8 cellular contexts compared by ENCODE assay signal in the genomic region with DNA sequence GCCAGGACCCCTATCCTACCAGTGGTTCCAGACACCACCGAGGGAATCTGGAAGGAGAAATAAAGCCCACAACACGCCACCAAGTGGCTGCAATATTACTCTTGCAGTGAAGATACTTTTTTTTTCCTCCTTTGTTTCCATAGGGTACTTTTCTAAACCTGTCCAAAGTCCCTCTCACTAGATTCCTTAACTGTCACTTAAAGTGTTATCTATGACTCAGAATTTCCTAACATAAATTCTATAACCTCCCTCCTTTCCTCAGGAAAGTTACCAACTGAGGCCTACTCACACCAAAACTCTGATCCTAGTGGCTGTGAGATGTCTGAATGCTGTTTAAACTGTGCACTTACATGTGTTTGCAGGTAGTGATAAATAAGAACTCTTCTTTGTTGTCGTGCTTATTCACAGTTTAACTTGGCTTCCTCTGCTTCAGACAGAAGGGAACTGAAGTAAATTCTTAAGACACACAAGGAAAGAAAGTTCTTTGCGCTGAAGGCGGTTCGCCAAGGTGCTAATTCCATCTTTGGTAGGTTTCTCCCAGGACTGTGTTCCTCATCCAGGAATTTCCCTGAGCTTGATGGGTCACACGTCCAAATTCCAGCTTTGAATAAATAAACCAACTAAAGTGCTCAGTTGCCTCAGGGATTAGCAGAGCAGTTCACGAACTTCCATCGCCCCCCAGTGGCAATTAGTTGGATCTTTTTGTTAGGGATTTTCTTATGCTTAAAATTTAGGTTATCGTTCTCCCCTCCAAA. TPM values are rescaled to one million over a fixed set of nuclear protein-coding genes. Genes with fewer than 3 reads are reported as not detected.
DNase-seq lines count a peak whose midpoint lies in the region; ATAC-seq and TF ChIP-seq lines count a peak whose summit lies in the region.

No MANE protein-coding gene starts in this region.

- H3K4me1 ChIP-seq in uterus: no peaks in the 10 kb centered on the region

- no peak for TF ChIP-seq POLR2A in uterus (IDR thresholded peaks at IDR 0.05)

- intact Hi-C loops in uterus (cut with DNase I; ENCODE audit: low total_unique reads): loop anchor here (10.0 kb wide), 2 partner anchors 476 to 906 kb away; partner anchors contain the start of gene MID1

- no peak overlapping the region for H3K4me3 ChIP-seq in uterus

- TF ChIP-seq CTCF in uterus (IDR thresholded peaks at IDR 0.05): peak; percentile 36 to 55 (median 41)

- ATAC-seq in HG02678 (IDR thresholded peaks at IDR 0.05; ENCODE audit: unreplicated experiment): no peak
- no peak for ATAC-seq in HG03571 (IDR thresholded peaks at IDR 0.05; ENCODE audit: unreplicated experiment)

- H3K27me3 ChIP-seq in uterus: no peaks in the 10 kb centered on the region

- DNase-seq in GM03348 (ENCODE audit: low spot score) (peak; percentile 61), MV-4-11 (lab: John Stamatoyannopoulos, UW) (peak; percentile 0), astrocyte of the hippocampus (ENCODE audit: low read depth, low spot score) (peak; percentile 83), kidney tubule cell (ENCODE audit: low spot score) (peak; percentile 81), uterus (peak; percentile 30 to 52), KG1 (lab: John Stamatoyannopoulos, UW) (no peak)

- no peaks in the 10 kb centered on the region for H3K36me3 ChIP-seq in uterus

- H3K9me3 ChIP-seq in uterus: no peaks in the 10 kb centered on the region

- peak overlapping the region; percentile 48 to 75 for H3K27ac ChIP-seq in uterus

RNA-seq across cellular contexts. Expression of gene HCCS, which starts 10.7 kb away (rescaled TPM):
- total RNA-seq in uterus: 10 to 100 TPM in 1 of 4 donors, 1 to 10 TPM in 2, under 1 TPM in 1; 0.77 to 15.5 (median 6.6) TPM
